ENCODE assay signal across 10 cellular contexts in genomic region chr5:94746731-94747124, GRCh38.
DNase-seq lines count a peak whose midpoint lies in the region; ATAC-seq and TF ChIP-seq lines count a peak whose summit lies in the region.
"Had no signal": no experiment of that assay in that cellular context is flagged by ENCODE, and none has a peak within 500 bp of the region (broad histone marks: within the 10 kb centered on the region; RNA-seq: fewer than 3 reads in every experiment).

No MANE protein-coding gene starts in this region.

- no peak overlapping the region for H3K4ac ChIP-seq in mesendoderm (ENCODE audit: low read depth, low read length)

- no peak overlapping the region for H2AK5ac ChIP-seq in mesendoderm (ENCODE audit: low read length)

- H3F3A ChIP-seq in neural progenitor cell (ENCODE audit: low read depth) (no peaks in the 10 kb centered on the region), MM.1S (ENCODE audit: insufficient read depth, low read length) (no peaks in the 10 kb centered on the region)

- DNase-seq in NAMALWA (ENCODE audit: low spot score) (peak; percentile 73), memory B cell (ENCODE audit: low spot score in 2 of 2) (peak in 1 of 2 donors; percentile 36), Right ventricle myocardium inferior (ENCODE audit: missing footprints) (no peak), neural progenitor cell (ENCODE audit: low spot score) (no peak), mesendoderm (no peak), MM.1S (no peak)
- DNase-seq: MG63 had no signal

- H3K4me1 ChIP-seq in neural progenitor cell (no peaks in the 10 kb centered on the region), mesendoderm (ENCODE audit: control insufficient read depth, low read depth, low read length) (no peaks in the 10 kb centered on the region), MM.1S (ENCODE audit: low read length) (no peaks in the 10 kb centered on the region)

- H3K4me1 Mint-ChIP-seq in memory B cell (peaks cover 16% of the 10 kb centered on the region), neural progenitor cell (peaks cover 18% of the 10 kb centered on the region)
- H3K4me1 Mint-ChIP-seq: central memory CD8-positive, alpha-beta T cell had no signal

- no peak overlapping the region for H4K5ac ChIP-seq in mesendoderm (ENCODE audit: low read length)

- H3K4me3 Mint-ChIP-seq in memory B cell (peak overlapping the region; percentile 44), neural progenitor cell (no peak overlapping the region)
- H3K4me3 Mint-ChIP-seq: central memory CD8-positive, alpha-beta T cell had no signal

- H3K9me2 ChIP-seq in MM.1S (replicated peaks; ENCODE audit: insufficient read depth, low read length), result no peaks in the 10 kb centered on the region

- no peak overlapping the region for H2BK15ac ChIP-seq in mesendoderm (replicated peaks; ENCODE audit: low read depth)

- no peak overlapping the region for H2BK5ac ChIP-seq in mesendoderm (ENCODE audit: low read length)

- ATAC-seq in GM18867 (IDR thresholded peaks at IDR 0.05; ENCODE audit: unreplicated experiment) (peak; percentile 56), HG02763 (IDR thresholded peaks at IDR 0.05; ENCODE audit: unreplicated experiment) (peak; percentile 57), memory B cell (ENCODE audit: low read depth) (peak; percentile 89), Right ventricle myocardium inferior (no peak)

- H4K20me1 ChIP-seq in neural progenitor cell (ENCODE audit: low read depth) (no peaks in the 10 kb centered on the region), MM.1S (ENCODE audit: insufficient read depth, low read length) (no peaks in the 10 kb centered on the region)

- H2BK120ac ChIP-seq in mesendoderm (ENCODE audit: low read depth, low read length), result no peak overlapping the region

- H3K36me3 ChIP-seq in neural progenitor cell, result no peaks in the 10 kb centered on the region
- H3K36me3 ChIP-seq in mesendoderm (ENCODE audit: control insufficient read depth, insufficient read depth, low read length), result no peaks in the 10 kb centered on the region
- H3K36me3 ChIP-seq in MM.1S (replicated peaks; ENCODE audit: insufficient read depth, low read length), result no peaks in the 10 kb centered on the region
- H3K36me3 ChIP-seq: MG63 had no signal

- no peaks in the 10 kb centered on the region for H3K9me3 ChIP-seq in neural progenitor cell (ENCODE audit: low read depth)
- no peaks in the 10 kb centered on the region for H3K9me3 ChIP-seq in MM.1S (replicated peaks; ENCODE audit: insufficient read depth, low read length)
- H3K9me3 ChIP-seq: MG63 had no signal

- intact Hi-C loops in Right ventricle myocardium inferior (cut with DNase I), result no loop called here

- no peak overlapping the region for H3K27ac Mint-ChIP-seq in memory B cell
- H3K27ac Mint-ChIP-seq in neural progenitor cell, result no peak overlapping the region

- no peak overlapping the region for H3K56ac ChIP-seq in mesendoderm (ENCODE audit: low read length)

- H3K9me3 Mint-ChIP-seq in memory B cell (no peaks in the 10 kb centered on the region), neural progenitor cell (no peaks in the 10 kb centered on the region)
- H3K9me3 Mint-ChIP-seq: central memory CD8-positive, alpha-beta T cell had no signal

- no peaks in the 10 kb centered on the region for H3K79me2 ChIP-seq in neural progenitor cell (ENCODE audit: low read depth)
- H3K79me2 ChIP-seq in mesendoderm (ENCODE audit: control insufficient read depth, insufficient read depth, low read length), result no peaks in the 10 kb centered on the region
- H3K79me2 ChIP-seq in MM.1S (ENCODE audit: low read length), result no peaks in the 10 kb centered on the region

- H2AFZ ChIP-seq in neural progenitor cell (replicated peaks) (no peak overlapping the region), MM.1S (ENCODE audit: low read length) (no peak overlapping the region)

- H3K23ac ChIP-seq in mesendoderm (ENCODE audit: low read length), result no peak overlapping the region

- no CpG with 5 or more reads among the region's 1 CpG for WGBS in mesendoderm (ENCODE audit: extremely low coverage, insufficient coverage, low lambda C conversion rate)

- H3K27ac ChIP-seq in neural progenitor cell (no peak overlapping the region), mesendoderm (ENCODE audit: low read depth, low read length) (no peak overlapping the region), MM.1S (ENCODE audit: low read length) (no peak overlapping the region)

- H3K36me3 Mint-ChIP-seq in memory B cell (no peaks in the 10 kb centered on the region), neural progenitor cell (no peaks in the 10 kb centered on the region)

- H3K27me3 Mint-ChIP-seq in memory B cell (no peaks in the 10 kb centered on the region), neural progenitor cell (ENCODE audit: insufficient read depth, low read depth) (peaks cover 2% of the 10 kb centered on the region)
- H3K27me3 Mint-ChIP-seq: central memory CD8-positive, alpha-beta T cell had no signal

- H3K4me3 ChIP-seq in neural progenitor cell (no peak overlapping the region), mesendoderm (ENCODE audit: low read length) (no peak overlapping the region), MM.1S (ENCODE audit: low read length) (no peak overlapping the region)
- H3K4me3 ChIP-seq: MG63 had no signal

- TF ChIP-seq CTCF in neural progenitor cell (IDR thresholded peaks at IDR 0.05), result no peak
- no peak for TF ChIP-seq CTCF in MM.1S (IDR thresholded peaks at IDR 0.05; ENCODE audit: low read length)

- H3K79me1 ChIP-seq in mesendoderm (ENCODE audit: low read length), result no peaks in the 10 kb centered on the region

- H4K8ac ChIP-seq in mesendoderm (ENCODE audit: low read depth, low read length), result no peak overlapping the region

- no peak overlapping the region for H3K18ac ChIP-seq in mesendoderm (ENCODE audit: low read length)

- no peaks in the 10 kb centered on the region for H3K27me3 ChIP-seq in neural progenitor cell
- H3K27me3 ChIP-seq in mesendoderm (ENCODE audit: insufficient read depth, low read length, poor library complexity), result no peaks in the 10 kb centered on the region
- H3K27me3 ChIP-seq in MM.1S (replicated peaks; ENCODE audit: insufficient read depth, low read length), result no peaks in the 10 kb centered on the region
- H3K27me3 ChIP-seq: MG63 had no signal

- H3K4me2 ChIP-seq in neural progenitor cell, result no peak overlapping the region
- no peak overlapping the region for H3K4me2 ChIP-seq in mesendoderm (ENCODE audit: low read length)
- H3K4me2 ChIP-seq in MM.1S (ENCODE audit: low read depth, low read length), result no peak overlapping the region

- H3K9ac ChIP-seq in neural progenitor cell (no peak overlapping the region), mesendoderm (ENCODE audit: low read length) (no peak overlapping the region), MM.1S (ENCODE audit: low read length) (no peak overlapping the region)
